ENCODE assay signal across 12 cellular contexts in genomic region chr20:1121439-1121838, GRCh38. TPM values are rescaled to one million over a fixed set of nuclear protein-coding genes. Genes with fewer than 3 reads are reported as not detected.
DNase-seq lines count a peak whose midpoint lies in the region; ATAC-seq and TF ChIP-seq lines count a peak whose summit lies in the region.
"Had no signal": no experiment of that assay in that cellular context is flagged by ENCODE, and none has a peak within 500 bp of the region (broad histone marks: within the 10 kb centered on the region; RNA-seq: fewer than 3 reads in every experiment).

No MANE protein-coding gene starts in this region.

- H3K56ac ChIP-seq in IMR-90 (ENCODE audit: extremely low read depth, insufficient read depth, low read length): no peak overlapping the region

- intact Hi-C loops in IMR-90 (cut with micrococcal nuclease) (no loop called here), lower lobe of right lung (cut with DNase I) (no loop called here), cardiac septum (cut with DNase I) (loop anchor here (10.0 kb wide), 1 partner anchor 287 kb away; the partner anchor contains the start of gene FAM110A)
- intact Hi-C loops in activated CD4-positive, alpha-beta memory T cell treated with anti-CD3 and anti-CD28 coated beads for 36 hours (cut with micrococcal nuclease): no loop called here

- no TSS peak for BruUV-seq in IMR-90 (replicated peaks; lab: Mats Ljungman, UMichigan)

- H2AFZ ChIP-seq in IMR-90 (replicated peaks; ENCODE audit: low read length, poor library complexity): no peak overlapping the region

- no peak overlapping the region for H3K4me3 ChIP-seq in BLaER1 treated with 17β-estradiol and CSF1 and Interleukin-3, amounts not matched to agents 10 nM and 100 nM
- H3K4me3 ChIP-seq in IMR-90 (ENCODE audit: insufficient read depth, low read depth, low read length) (no peak overlapping the region), lower lobe of right lung (no peak overlapping the region)
- H3K4me3 ChIP-seq: lung, skin epidermis had no signal

- H4K91ac ChIP-seq in IMR-90 (ENCODE audit: insufficient read depth, low read depth, low read length): no peak overlapping the region

- dilution Hi-C loops in IMR-90 (cut with HindIII; ENCODE audit: low sequenced_read_pairs, unreplicated experiment): no loop called here

- peaks cover 51 to 76% (median 61%) of the 10 kb centered on the region in 10 experiments for H3K4me1 ChIP-seq in BLaER1 treated with 17β-estradiol and CSF1 and Interleukin-3, amounts not matched to agents 10 nM and 100 nM
- H3K4me1 ChIP-seq in IMR-90 (ENCODE audit: control insufficient read depth, insufficient read depth, low read length) (peaks cover 14% of the 10 kb centered on the region), lower lobe of right lung (peaks cover 66% of the 10 kb centered on the region)

- POLR2A ChIA-PET in IMR-90 (lab: Charles Lee; ENCODE audit: unreplicated experiment): interaction anchor here (0.7 kb wide), 1 partner anchor 20 kb away, joined by 3 read pairs; no protein-coding TSS in a partner anchor
- POLR2A ChIA-PET in activated CD4-positive, alpha-beta memory T cell treated with anti-CD3 and anti-CD28 coated beads for 36 hours (lab: Charles Lee): no interaction called here

- no peak overlapping the region for H2AK9ac ChIP-seq in IMR-90 (replicated peaks; ENCODE audit: low read depth, low read length, poor library complexity)

- no peak overlapping the region for H2BK120ac ChIP-seq in IMR-90 (ENCODE audit: low read depth, low read length)

- H3K27me3 ChIP-seq in BLaER1 treated with 17β-estradiol and CSF1 and Interleukin-3, amounts not matched to agents 10 nM and 100 nM: no peaks in the 10 kb centered on the region
- H3K27me3 ChIP-seq in IMR-90 (ENCODE audit: control insufficient read depth, insufficient read depth, low read length) (no peaks in the 10 kb centered on the region), lower lobe of right lung (ENCODE audit: low read depth) (no peaks in the 10 kb centered on the region)

- H3K9ac ChIP-seq in BLaER1 treated with 17β-estradiol and CSF1 and Interleukin-3, amounts not matched to agents 10 nM and 100 nM: 0 out of 22 replicates have a peak overlapping the region, but pooled peaks of 2 of the 11 experiments have one; percentile 10 to 17
- H3K9ac ChIP-seq in IMR-90 (ENCODE audit: low read depth, low read length): no peak overlapping the region

- H3K36me3 Mint-ChIP-seq in activated CD4-positive, alpha-beta memory T cell treated with anti-CD3 and anti-CD28 coated beads for 36 hours: peaks cover 43% of the 10 kb centered on the region

- CTCF ChIA-PET in IMR-90 (lab: Yijun Ruan, JAX): no interaction called here
- CTCF ChIA-PET in activated CD4-positive, alpha-beta memory T cell treated with anti-CD3 and anti-CD28 coated beads for 36 hours (lab: Charles Lee): interaction anchor here (1.8 kb wide), 1 partner anchor 13 kb away, joined by 12 read pairs; no protein-coding TSS in a partner anchor

- H3K14ac ChIP-seq in IMR-90 (replicated peaks; ENCODE audit: low read depth, low read length): no peak overlapping the region

- H3K9me3 Mint-ChIP-seq in activated CD4-positive, alpha-beta memory T cell treated with anti-CD3 and anti-CD28 coated beads for 36 hours: no peaks in the 10 kb centered on the region

- in situ Hi-C loops in IMR-90 (cut with MboI; ENCODE audit: low sequenced_read_pairs): loop anchor here (10.0 kb wide), 1 partner anchor 323 kb away; no protein-coding TSS in a partner anchor

- H4K5ac ChIP-seq in IMR-90 (ENCODE audit: low read depth, low read length): no peak overlapping the region

- peak overlapping the region in 1 of 11 experiments; percentile 56; a peak in 2 of 22 replicates for H3K27ac ChIP-seq in BLaER1 treated with 17β-estradiol and CSF1 and Interleukin-3, amounts not matched to agents 10 nM and 100 nM
- H3K27ac ChIP-seq in IMR-90 (ENCODE audit: insufficient read depth, low read length) (no peak overlapping the region), lower lobe of right lung (peak overlapping the region; percentile 53)

- no peak for DNase-seq in IMR-90
- no peak for DNase-seq in activated CD4-positive, alpha-beta memory T cell treated with anti-CD3 and anti-CD28 coated beads for 36 hours
- DNase-seq in lower lobe of right lung: no peak
- DNase-seq in NOMO-1 treated with dmso at 0.1 percent for 144 hours (lab: John Stamatoyannopoulos, UW; ENCODE audit: unreplicated experiment): no peak
- no peak for DNase-seq in cardiac septum (ENCODE audit: low spot score)
- DNase-seq: foreskin fibroblast, NCI-H1048 had no signal

- WGBS in IMR-90 (ENCODE audit: extremely low coverage in 2 of 2, insufficient read length in 1 of 2), 2 experiments: no CpG with 5 or more reads among the region's 1 CpG

- H3K4me1 Mint-ChIP-seq in activated CD4-positive, alpha-beta memory T cell treated with anti-CD3 and anti-CD28 coated beads for 36 hours (ENCODE audit: low read depth): peaks cover 65% of the 10 kb centered on the region

- H4K20me1 ChIP-seq in BLaER1 treated with 17β-estradiol and CSF1 and Interleukin-3, amounts not matched to agents 10 nM and 100 nM: peaks cover 17 to 64% (median 36%) of the 10 kb centered on the region in 11 experiments; a peak in 17 of 22 replicates
- H4K20me1 ChIP-seq in IMR-90 (ENCODE audit: insufficient read depth, low read length): peaks cover 32% of the 10 kb centered on the region; the same call in 1 of the 2 replicates

- no peak overlapping the region for H2BK20ac ChIP-seq in IMR-90 (ENCODE audit: low read depth, low read length)

- no peak overlapping the region for H2BK5ac ChIP-seq in IMR-90 (ENCODE audit: low read depth, low read length, poor library complexity, severe bottlenecking)

- no peak overlapping the region for H2AK5ac ChIP-seq in IMR-90 (ENCODE audit: low read depth, low read length)

- H2BK15ac ChIP-seq in IMR-90 (ENCODE audit: low read depth, low read length): no peak overlapping the region

- ATAC-seq in IMR-90 (ENCODE audit: low read depth): no peak
- ATAC-seq in lower lobe of right lung: no peak
- ATAC-seq in HG03457 (IDR thresholded peaks at IDR 0.05; ENCODE audit: unreplicated experiment): no peak
- no peak for ATAC-seq in HG03571 (IDR thresholded peaks at IDR 0.05; ENCODE audit: unreplicated experiment)

- H3K23ac ChIP-seq in IMR-90 (ENCODE audit: low read depth, low read length): no peak overlapping the region

- peaks cover 41 to 64% (median 49%) of the 10 kb centered on the region in 11 experiments for H3K36me3 ChIP-seq in BLaER1 treated with 17β-estradiol and CSF1 and Interleukin-3, amounts not matched to agents 10 nM and 100 nM
- H3K36me3 ChIP-seq in IMR-90 (ENCODE audit: control insufficient read depth, insufficient read depth, low read length) (peaks cover 11% of the 10 kb centered on the region), lower lobe of right lung (peaks cover 46% of the 10 kb centered on the region)

- TF ChIP-seq CTCF in IMR-90 (conservative IDR thresholded peaks at IDR 0.05; ENCODE audit: low read depth, low read length) (no peak), lower lobe of right lung (IDR thresholded peaks at IDR 0.05) (no peak)

- peaks cover 47 to 74% of the 10 kb centered on the region in 2 experiments for H3K79me1 ChIP-seq in IMR-90 (ENCODE audit: low read depth in 1 of 2, low read length in 2 of 2)

- H4K8ac ChIP-seq in IMR-90 (ENCODE audit: low read depth in 2 of 2, low read length in 2 of 2): no peak overlapping the region

- TF ChIP-seq RAD21 in IMR-90 (IDR thresholded peaks at IDR 0.05; ENCODE audit: low read length): no peak

- no peaks in the 10 kb centered on the region for H3K27me3 Mint-ChIP-seq in activated CD4-positive, alpha-beta memory T cell treated with anti-CD3 and anti-CD28 coated beads for 36 hours

- H3K9me1 ChIP-seq in IMR-90 (ENCODE audit: insufficient read depth, low read length): peaks cover 20% of the 10 kb centered on the region; the same call in 1 of the 2 replicates

- H3K4me3 Mint-ChIP-seq in activated CD4-positive, alpha-beta memory T cell treated with anti-CD3 and anti-CD28 coated beads for 36 hours: no peak overlapping the region

- peak overlapping the region; percentile 88 to 99 (median 98) for H3K4me2 ChIP-seq in BLaER1 treated with 17β-estradiol and CSF1 and Interleukin-3, amounts not matched to agents 10 nM and 100 nM
- H3K4me2 ChIP-seq in IMR-90 (ENCODE audit: low read depth, low read length): peak overlapping the region; percentile 39; the same call in 1 of the 2 replicates

- no peaks in the 10 kb centered on the region for H3K9me3 ChIP-seq in BLaER1 treated with 17β-estradiol and CSF1 and Interleukin-3, amounts not matched to agents 10 nM and 100 nM (replicated peaks in 1 of 11)
- H3K9me3 ChIP-seq in IMR-90 (ENCODE audit: control insufficient read depth, insufficient read depth, low read length) (no peaks in the 10 kb centered on the region), lower lobe of right lung (no peaks in the 10 kb centered on the region)

- peak overlapping the region; percentile 25 for H3K27ac Mint-ChIP-seq in activated CD4-positive, alpha-beta memory T cell treated with anti-CD3 and anti-CD28 coated beads for 36 hours

- H3K4ac ChIP-seq in IMR-90 (ENCODE audit: low read depth, low read length): no peak overlapping the region

- no peak overlapping the region for H3K18ac ChIP-seq in IMR-90 (ENCODE audit: low read depth, low read length)

- TF ChIP-seq POLR2A in IMR-90 (IDR thresholded peaks at IDR 0.05; ENCODE audit: low read depth, low read length): no peak

TF ChIP-seq in IMR-90, 13 proteins besides CTCF, POLR2A, EP300 and RAD21 (continues in another document):
- TF ChIP-seq RFX5 (IDR thresholded peaks at IDR 0.05; ENCODE audit: low read depth, low read length) (no peak), NFE2L2 (IDR thresholded peaks at IDR 0.05; ENCODE audit: low read depth, low read length) (no peak), MAFK (IDR thresholded peaks at IDR 0.05; ENCODE audit: low read depth, low read length) (no peak), SMC3 (IDR thresholded peaks at IDR 0.05; ENCODE audit: low read depth, low read length) (no peak)
- TF ChIP-seq, protein P1, sequence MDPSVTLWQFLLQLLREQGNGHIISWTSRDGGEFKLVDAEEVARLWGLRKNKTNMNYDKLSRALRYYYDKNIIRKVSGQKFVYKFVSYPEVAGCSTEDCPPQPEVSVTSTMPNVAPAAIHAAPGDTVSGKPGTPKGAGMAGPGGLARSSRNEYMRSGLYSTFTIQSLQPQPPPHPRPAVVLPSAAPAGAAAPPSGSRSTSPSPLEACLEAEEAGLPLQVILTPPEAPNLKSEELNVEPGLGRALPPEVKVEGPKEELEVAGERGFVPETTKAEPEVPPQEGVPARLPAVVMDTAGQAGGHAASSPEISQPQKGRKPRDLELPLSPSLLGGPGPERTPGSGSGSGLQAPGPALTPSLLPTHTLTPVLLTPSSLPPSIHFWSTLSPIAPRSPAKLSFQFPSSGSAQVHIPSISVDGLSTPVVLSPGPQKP (IDR thresholded peaks at IDR 0.05; ENCODE audit: borderline replicate concordance, low read depth, low read length): no peak

RNA-seq across cellular contexts. Expression of gene PSMF1, which starts 3.0 kb away (rescaled TPM):
- total RNA-seq in IMR-90 (2012; rRNA removed) (93.6 and 120 TPM in 2 replicates), lower lobe of right lung (131 TPM), cardiac septum (119 TPM)
- polyA plus RNA-seq in IMR-90 (2012; rRNA removed): 89.4 and 109 TPM in 2 replicates
- 70.0 and 1,836 TPM in 2 replicates for polyA plus RNA-seq in IMR-90 (2012; cell fraction: cytosol; rRNA removed)
- polyA plus RNA-seq in IMR-90 (2012; cell fraction: nucleus; rRNA removed; ENCODE audit: low replicate concordance): 106 and 537 TPM in 2 replicates
- 100 to 1,000 TPM; 140 to 149 TPM for total RNA-seq in activated CD4-positive, alpha-beta memory T cell treated with anti-CD3 and anti-CD28 coated beads for 36 hours
